Comparison of ENCODE assay signal across 9 cellular contexts in genomic region chr5:142644640-142645361, GRCh38. TPM values are rescaled to one million over a fixed set of nuclear protein-coding genes. Genes with fewer than 3 reads are reported as not detected.
DNase-seq lines count a peak whose midpoint lies in the region; ATAC-seq, FAIRE-seq and TF ChIP-seq lines count a peak whose summit lies in the region.
"Had no signal": no experiment of that assay in that cellular context is flagged by ENCODE, and none has a peak within 500 bp of the region (broad histone marks: within the 10 kb centered on the region; RNA-seq: fewer than 3 reads in every experiment).

No MANE protein-coding gene starts in this region.

- no peaks in the 10 kb centered on the region for H3K36me3 ChIP-seq in BE2C

- peak overlapping the region; percentile 3 to 77; a peak in 4 of 6 replicates for H3K27ac ChIP-seq in A549

- TF ChIP-seq EP300 in A549 (IDR thresholded peaks at IDR 0.05): no peak

- H3K27ac Mint-ChIP-seq in chondrocyte (ENCODE audit: unreplicated experiment): peak overlapping the region; percentile 94
- no peak overlapping the region for H3K27ac Mint-ChIP-seq in activated T-cell treated with anti-CD3 and anti-CD28 coated beads, Interleukin-2, amount 50 U/mL, for 24 hours
- H3K27ac Mint-ChIP-seq: CD8-positive, alpha-beta memory T cell had no signal

- ATAC-seq in A549: peak; percentile 94 to 97

- H3K36me3 Mint-ChIP-seq in chondrocyte (ENCODE audit: low read depth): no peaks in the 10 kb centered on the region
- H3K36me3 Mint-ChIP-seq in activated T-cell treated with anti-CD3 and anti-CD28 coated beads, Interleukin-2, amount 50 U/mL, for 24 hours (ENCODE audit: low read depth): no peaks in the 10 kb centered on the region
- H3K36me3 Mint-ChIP-seq: CD8-positive, alpha-beta memory T cell had no signal

- H3K4me3 Mint-ChIP-seq in chondrocyte (ENCODE audit: unreplicated experiment): peak overlapping the region; percentile 22
- no peak overlapping the region for H3K4me3 Mint-ChIP-seq in activated T-cell treated with anti-CD3 and anti-CD28 coated beads, Interleukin-2, amount 50 U/mL, for 24 hours
- H3K4me3 Mint-ChIP-seq: CD8-positive, alpha-beta memory T cell had no signal

- H3K4me2 ChIP-seq in A549: peak overlapping the region; percentile 59

- TF ChIP-seq RAD21 in A549 (conservative IDR thresholded peaks at IDR 0.05 in 1 of 2, IDR thresholded peaks at IDR 0.05 in 1 of 2): no peak

- DNase-seq in A549 (ENCODE audit: low read depth in 1 of 2, low spot score in 1 of 2) (peak; percentile 83 to 85), LHCN-M2 (ENCODE audit: low read depth) (peak; percentile 98), chondrocyte (ENCODE audit: low spot score) (no peak), lung microvascular endothelial cell (ENCODE audit: low read depth in 2 of 2) (peak; percentile 36 to 97), AML-193 (lab: John Stamatoyannopoulos, UW) (no peak), BE2C (no peak), retina (no peak)
- no peak for DNase-seq in activated T-cell treated with anti-CD3 and anti-CD28 coated beads, Interleukin-2, amount 50 U/mL, for 24 hours
- DNase-seq: CD8-positive, alpha-beta memory T cell had no signal

- CTCF ChIA-PET in A549 (lab: Yijun Ruan, JAX): interaction anchor here (0.6 to 9.8 kb wide), 16 partner anchors 11 to 244 kb away, joined by 3 to 95 read pairs (median 4); no protein-coding TSS in a partner anchor

- 4% methylated on average over 10 of the region's 10 CpGs for WGBS in A549 (ENCODE audit: missing lambda C conversion rate)

- H3K4me1 ChIP-seq in A549: peaks cover 18% of the 10 kb centered on the region
- no peaks in the 10 kb centered on the region for H3K4me1 ChIP-seq in BE2C

- H3K9me3 ChIP-seq in A549 (no peaks in the 10 kb centered on the region), BE2C (no peaks in the 10 kb centered on the region)

- POLR2A ChIA-PET in A549 (lab: Yijun Ruan, JAX): interaction anchor here (1.4 kb wide), 1 partner anchor 68 kb away, joined by 3 read pairs; no protein-coding TSS in a partner anchor

- H3K27me3 ChIP-seq in BE2C: no peaks in the 10 kb centered on the region

- H3K4me3 ChIP-seq in A549 (no peak overlapping the region), BE2C (ENCODE audit: low read depth, low read length) (no peak overlapping the region)

- TF ChIP-seq CTCF in A549 (IDR thresholded peaks at IDR 0.05): no peak
- no peak for TF ChIP-seq CTCF in chondrocyte (IDR thresholded peaks at IDR 0.05)
- TF ChIP-seq CTCF in BE2C (IDR thresholded peaks at IDR 0.05; ENCODE audit: low read depth, low read length): no peak

- no peaks in the 10 kb centered on the region for H3K9me3 Mint-ChIP-seq in chondrocyte (ENCODE audit: low read depth)
- H3K9me3 Mint-ChIP-seq in activated T-cell treated with anti-CD3 and anti-CD28 coated beads, Interleukin-2, amount 50 U/mL, for 24 hours: no peaks in the 10 kb centered on the region
- H3K9me3 Mint-ChIP-seq: CD8-positive, alpha-beta memory T cell had no signal

- peak; percentile 36 for FAIRE-seq in A549 (lab: Jason Lieb, UNC)

- H3K4me1 Mint-ChIP-seq in chondrocyte (ENCODE audit: low read depth): peaks cover 47% of the 10 kb centered on the region
- peaks cover 2% of the 10 kb centered on the region for H3K4me1 Mint-ChIP-seq in activated T-cell treated with anti-CD3 and anti-CD28 coated beads, Interleukin-2, amount 50 U/mL, for 24 hours (ENCODE audit: low read depth)
- H3K4me1 Mint-ChIP-seq: CD8-positive, alpha-beta memory T cell had no signal

- TF ChIP-seq POLR2A in A549 (IDR thresholded peaks at IDR 0.05; ENCODE audit: low read length): no peak

- H3K27me3 Mint-ChIP-seq in chondrocyte (ENCODE audit: low read depth): no peaks in the 10 kb centered on the region
- peaks cover 2% of the 10 kb centered on the region for H3K27me3 Mint-ChIP-seq in activated T-cell treated with anti-CD3 and anti-CD28 coated beads, Interleukin-2, amount 50 U/mL, for 24 hours

TF ChIP-seq in A549, 52 proteins besides CTCF, POLR2A, EP300 and RAD21:
- no peak for TF ChIP-seq ZFP36 (IDR thresholded peaks at IDR 0.05; ENCODE audit: borderline replicate concordance, partially characterized antibody)
- no peak for TF ChIP-seq EHMT2 (IDR thresholded peaks at IDR 0.05; ENCODE audit: low read depth)
- peak; percentile 47; the same call in 1 of the 2 replicates for TF ChIP-seq JUNB (IDR thresholded peaks at IDR 0.05)
- TF ChIP-seq MAFK (IDR thresholded peaks at IDR 0.05; ENCODE audit: partially characterized antibody): no peak
- TF ChIP-seq FOSL2 (IDR thresholded peaks at IDR 0.05): no peak
- peak; percentile 70 for TF ChIP-seq FOSL2 (CRISPR knock-in tag; IDR thresholded peaks at IDR 0.05)

RNA-seq across cellular contexts. Expression of gene FGF1, which starts 41.1 kb away (rescaled TPM):
- 0.05 and 0.15 TPM in 2 replicates for polyA plus RNA-seq in A549 (2011; rRNA removed)
- 0.11 and 0.13 TPM in 2 replicates for polyA plus RNA-seq in A549 (2012; cell fraction: cytosol; rRNA removed)
- 0.06 and 0.10 TPM in 2 replicates for polyA plus RNA-seq in A549 (2012; cell fraction: nucleus; rRNA removed)
- polyA plus RNA-seq in A549 (2017; fragmentation: RNase III; extraction: RNeasy Plus Mini Kit Qiagen cat#74134 plus additional on column Dnase treatment): 0.31 to 0.40 TPM (median 0.38 TPM) in 3 replicates
- polyA minus RNA-seq in A549 (2011; rRNA and poly(A)+ RNA removed): 0.12 TPM in 1 of 2 replicates, not detected in the other
- 4.8 and 5.8 TPM in 2 replicates for total RNA-seq in LHCN-M2 (2014; rRNA removed)
- 27.3 TPM for polyA plus RNA-seq in LHCN-M2 (2012)
- 2.9 to 7.9 TPM (median 6.9 TPM) in 3 replicates for total RNA-seq in chondrocyte
- under 0.01 and 0.20 TPM in 2 replicates for total RNA-seq in lung microvascular endothelial cell
- polyA plus RNA-seq in BE2C (2012; ENCODE audit: insufficient read depth, insufficient read length, low read depth): 1.6 TPM
- total RNA-seq: CD8-positive, alpha-beta memory T cell had no signal
- polyA plus RNA-seq: CD8-positive, alpha-beta memory T cell had no signal

Comparison
In these comparisons a context has a peak if more than half of its experiments do, and no peak if none do; other contexts are left out.
1. DNase-seq: peak in A549 (2 of 2), LHCN-M2 (single experiment) and lung microvascular endothelial cell (2 of 2); none in chondrocyte (single experiment), AML-193 (0 of 2), activated T-cell treated with anti-CD3 and anti-CD28 coated beads, Interleukin-2, amount 50 U/mL, for 24 hours (single experiment), BE2C (single experiment) and retina (single experiment).